In genomic region chr15:78438595-78439285, GRCh38 we compare ENCODE assay signal across 1 cellular context.
TF ChIP-seq lines count a peak whose summit lies in the region.

No MANE protein-coding gene starts in this region.

TF ChIP-seq in A549, 52 proteins besides CTCF, POLR2A, EP300 and RAD21 (continued from another document):
- TF ChIP-seq HMGXB4 (CRISPR knock-in tag; IDR thresholded peaks at IDR 0.05; ENCODE audit: borderline replicate concordance), result no peak; the same call in 1 of the 2 replicates
- TF ChIP-seq GATA3 (IDR thresholded peaks at IDR 0.05; ENCODE audit: borderline replicate concordance), result no peak
- TF ChIP-seq RCOR1 (IDR thresholded peaks at IDR 0.05; ENCODE audit: low read depth, low read length), result no peak
- TF ChIP-seq NPAS2 (CRISPR knock-in tag; IDR thresholded peaks at IDR 0.05; ENCODE audit: borderline replicate concordance), result no peak
- TF ChIP-seq MAFK (IDR thresholded peaks at IDR 0.05; ENCODE audit: partially characterized antibody), result no peak
- no peak for TF ChIP-seq JUN (IDR thresholded peaks at IDR 0.05)
- no peak for TF ChIP-seq KDM1A (IDR thresholded peaks at IDR 0.05; ENCODE audit: low read depth)
- TF ChIP-seq CBX8 (IDR thresholded peaks at IDR 0.05), result no peak
- no peak for TF ChIP-seq ZC3H11A (IDR thresholded peaks at IDR 0.05)
- TF ChIP-seq CEBPB (IDR thresholded peaks at IDR 0.05), result no peak
- no peak; the same call in 1 of the 2 replicates for TF ChIP-seq PHF8 (IDR thresholded peaks at IDR 0.05; ENCODE audit: borderline replicate concordance, low read depth)
- no peak for TF ChIP-seq ZNF302 (CRISPR knock-in tag; IDR thresholded peaks at IDR 0.05)
- no peak for TF ChIP-seq CBX2 (IDR thresholded peaks at IDR 0.05; ENCODE audit: borderline replicate concordance, low read depth)
- TF ChIP-seq FOSL2 (IDR thresholded peaks at IDR 0.05), result no peak
- TF ChIP-seq FOSL2 (CRISPR knock-in tag; IDR thresholded peaks at IDR 0.05), result no peak
